Comparison of ENCODE assay signal across 8 cellular contexts in the genomic region with DNA sequence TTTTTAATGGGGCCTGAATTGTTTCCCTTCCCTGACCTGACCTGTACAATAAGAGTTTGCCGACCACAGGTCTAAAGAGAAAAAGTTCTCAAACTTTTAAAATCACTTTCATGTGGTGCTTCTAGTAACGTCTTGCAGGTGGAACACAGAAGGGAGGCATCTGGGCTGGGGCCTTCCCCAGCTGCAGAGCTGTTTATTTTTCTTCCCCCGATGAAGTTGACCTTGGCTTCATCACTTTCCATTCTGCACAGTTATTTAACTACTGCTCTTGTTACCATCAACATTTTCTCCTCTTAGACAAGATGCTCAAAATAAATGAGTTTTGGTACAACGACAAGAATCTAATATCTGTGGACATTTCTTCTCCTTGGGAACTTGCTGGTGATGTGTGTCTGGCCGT.
"Had no signal": no experiment of that assay in that cellular context is flagged by ENCODE, and none has a peak within 500 bp of the region (broad histone marks: within the 10 kb centered on the region; RNA-seq: fewer than 3 reads in every experiment).

No MANE protein-coding gene starts in this region.

- ATAC-seq: GM12878 had no signal

- DNase-seq: GDM1, GF-D8 had no signal

- H3K4me3 ChIP-seq: GM12878 had no signal

- FAIRE-seq: G401.6, GM12878, GM12891, GM12892, GM18507, GM19239 had no signal
